ENCODE assay signal across 1 cellular context in genomic region chr10:110388682-110389052, GRCh38.
TF ChIP-seq lines count a peak whose summit lies in the region.

No MANE protein-coding gene starts in this region.

TF ChIP-seq in endothelial cell of umbilical vein, 7 proteins besides CTCF, POLR2A, EP300 and RAD21 (continued from another document):
- TF ChIP-seq MYC (IDR thresholded peaks at IDR 0.05; ENCODE audit: low read depth, low read length) (no peak), POLR2AphosphoS5 (IDR thresholded peaks at IDR 0.05; ENCODE audit: insufficient read depth, low read depth, low read length) (no peak), EZH2 (IDR thresholded peaks at IDR 0.05; ENCODE audit: borderline replicate concordance, low read depth, low read length, severe bottlenecking) (no peak)
